In genomic region chr18:23689031-23689615, GRCh38 we compare ENCODE assay signal across 8 cellular contexts. TPM values are rescaled to one million over a fixed set of nuclear protein-coding genes. Genes with fewer than 3 reads are reported as not detected.
DNase-seq lines count a peak whose midpoint lies in the region; ATAC-seq, FAIRE-seq and TF ChIP-seq lines count a peak whose summit lies in the region.

LAMA3 (plus strand) TSS chr18:23689453; CDS start chr18:23689684, 231 bp downstream.

- no peaks in the 10 kb centered on the region for H3K9me3 Mint-ChIP-seq in activated naive CD4-positive, alpha-beta T cell treated with anti-CD3 and anti-CD28 coated beads, Interleukin-2, amount 50 U/mL, for 24 hours

- intact Hi-C loops in cardiac septum (cut with DNase I) (no loop called here), pancreas (cut with DNase I) (no loop called here)

- no peak for TF ChIP-seq CTCF in pancreas (IDR thresholded peaks at IDR 0.05)

- FAIRE-seq in pancreas (lab: Jason Lieb, UNC), result no peak

- no peaks in the 10 kb centered on the region for H3K27me3 ChIP-seq in pancreas

- peaks cover 6% of the 10 kb centered on the region for H3K4me1 Mint-ChIP-seq in activated naive CD4-positive, alpha-beta T cell treated with anti-CD3 and anti-CD28 coated beads, Interleukin-2, amount 50 U/mL, for 24 hours

- ATAC-seq in pancreas, result peak; percentile 89 to 92 (median 91)
- no peak for ATAC-seq in HG03460 (IDR thresholded peaks at IDR 0.05; ENCODE audit: unreplicated experiment)

- DNase-seq in Ammon's horn (ENCODE audit: low spot score) (peak; percentile 23), HCEC 1CT (peak; percentile 43), NOMO-1 (lab: John Stamatoyannopoulos, UW; ENCODE audit: unreplicated experiment in 2 of 2) (peak; percentile 20 to 53), cardiac septum (ENCODE audit: low spot score) (peak; percentile 76), pancreas (peak; percentile 54 to 84 (median 66)), OCI-M1 (lab: John Stamatoyannopoulos, UW) (no peak)

- H3K27ac Mint-ChIP-seq in activated naive CD4-positive, alpha-beta T cell treated with anti-CD3 and anti-CD28 coated beads, Interleukin-2, amount 50 U/mL, for 24 hours, result peak within 1 kb of the TSS; percentile 59

- H3K36me3 ChIP-seq in pancreas, result no peaks in the 10 kb centered on the region

- peak within 1 kb of the TSS; percentile 79 for H3K4me3 Mint-ChIP-seq in activated naive CD4-positive, alpha-beta T cell treated with anti-CD3 and anti-CD28 coated beads, Interleukin-2, amount 50 U/mL, for 24 hours

- no peak within 1 kb of the TSS for H3K27ac ChIP-seq in pancreas

- H3K4me1 ChIP-seq in pancreas, result peaks cover 0 to 12% (median 5%) of the 10 kb centered on the region in 3 donors

- 0 to 1% methylated on average over 43 to 45 of the region's 45 CpGs for WGBS in pancreas, 2 donors

- peaks cover 33% of the 10 kb centered on the region for H3K27me3 Mint-ChIP-seq in activated naive CD4-positive, alpha-beta T cell treated with anti-CD3 and anti-CD28 coated beads, Interleukin-2, amount 50 U/mL, for 24 hours

- H3K9me3 ChIP-seq in pancreas, result no peaks in the 10 kb centered on the region

- H3K4me3 ChIP-seq in pancreas, result peak within 1 kb of the TSS; percentile 38 to 75 (median 55)

- H3K36me3 Mint-ChIP-seq in activated naive CD4-positive, alpha-beta T cell treated with anti-CD3 and anti-CD28 coated beads, Interleukin-2, amount 50 U/mL, for 24 hours, result peaks cover 2% of the 10 kb centered on the region

RNA-seq across cellular contexts. Expression of gene LAMA3, which starts in this region (rescaled TPM):
- total RNA-seq in cardiac septum (3.0 TPM), pancreas (10 to 100 TPM in 2 of 6 donors, 1 to 10 TPM in 4; 2.5 to 13.9 (median 6.1) TPM)
- polyA plus RNA-seq in pancreas, result 1 to 10 TPM; 2.1 to 2.2 TPM
